Comparison of ENCODE assay signal across 1 cellular context in genomic region chr2:37671013-37671815, GRCh38.
TF ChIP-seq lines count a peak whose summit lies in the region.

A gene with protein sequence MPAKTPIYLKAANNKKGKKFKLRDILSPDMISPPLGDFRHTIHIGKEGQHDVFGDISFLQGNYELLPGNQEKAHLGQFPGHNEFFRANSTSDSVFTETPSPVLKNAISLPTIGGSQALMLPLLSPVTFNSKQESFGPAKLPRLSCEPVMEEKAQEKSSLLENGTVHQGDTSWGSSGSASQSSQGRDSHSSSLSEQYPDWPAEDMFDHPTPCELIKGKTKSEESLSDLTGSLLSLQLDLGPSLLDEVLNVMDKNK (minus strand): TSS chr2:37671642. CDS start chr2:37646587, 25,055 bp downstream.

TF ChIP-seq in K562, 482 proteins besides CTCF, POLR2A, EP300 and RAD21 (continued from another document):
- TF ChIP-seq, protein P1, sequence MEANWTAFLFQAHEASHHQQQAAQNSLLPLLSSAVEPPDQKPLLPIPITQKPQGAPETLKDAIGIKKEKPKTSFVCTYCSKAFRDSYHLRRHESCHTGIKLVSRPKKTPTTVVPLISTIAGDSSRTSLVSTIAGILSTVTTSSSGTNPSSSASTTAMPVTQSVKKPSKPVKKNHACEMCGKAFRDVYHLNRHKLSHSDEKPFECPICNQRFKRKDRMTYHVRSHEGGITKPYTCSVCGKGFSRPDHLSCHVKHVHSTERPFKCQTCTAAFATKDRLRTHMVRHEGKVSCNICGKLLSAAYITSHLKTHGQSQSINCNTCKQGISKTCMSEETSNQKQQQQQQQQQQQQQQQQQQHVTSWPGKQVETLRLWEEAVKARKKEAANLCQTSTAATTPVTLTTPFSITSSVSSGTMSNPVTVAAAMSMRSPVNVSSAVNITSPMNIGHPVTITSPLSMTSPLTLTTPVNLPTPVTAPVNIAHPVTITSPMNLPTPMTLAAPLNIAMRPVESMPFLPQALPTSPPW (CRISPR knock-in tag; IDR thresholded peaks at IDR 0.05), result peak; percentile 88
